ENCODE assay signal across 8 cellular contexts in the genomic region with DNA sequence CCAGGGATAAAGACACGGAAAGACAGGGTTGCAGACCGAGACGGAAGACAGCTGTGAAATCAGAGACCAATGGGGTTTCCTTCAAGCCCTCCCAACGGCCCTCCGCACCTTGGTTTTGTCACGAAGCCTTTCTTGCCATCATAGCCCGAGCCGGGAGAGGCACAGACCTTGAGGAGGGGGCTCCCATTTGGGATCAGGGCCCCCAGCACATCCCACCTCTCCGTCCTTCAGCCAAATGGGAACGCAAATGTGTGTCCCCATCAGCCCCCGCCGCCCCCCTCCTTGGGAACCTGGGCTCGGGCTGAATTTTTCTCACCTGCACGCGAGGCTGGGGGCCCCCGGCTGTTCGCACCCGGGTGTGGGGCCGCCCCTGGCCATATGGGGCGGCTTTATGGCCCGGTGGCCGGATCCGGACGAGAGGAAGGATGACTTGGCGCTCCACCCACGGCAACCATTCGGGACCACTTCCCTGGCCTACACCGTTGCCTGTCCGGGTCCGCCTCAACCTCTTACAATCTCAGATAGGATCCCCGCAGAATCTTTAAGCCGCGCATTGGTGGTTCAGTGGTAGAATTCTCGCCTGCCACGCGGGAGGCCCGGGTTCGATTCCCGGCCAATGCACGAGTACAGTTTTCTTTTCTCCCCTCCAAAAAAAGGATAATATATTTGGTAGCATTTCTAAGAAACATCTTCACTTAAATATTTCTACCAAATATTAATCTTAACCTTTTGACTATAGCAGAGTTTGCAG. TPM values are rescaled to one million over a fixed set of nuclear protein-coding genes. Genes with fewer than 3 reads are reported as not detected.
A peak's percentile ranks its signal among the peaks of the same experiment; 100 is the strongest.
DNase-seq lines count a peak whose midpoint lies in the region; ATAC-seq, FAIRE-seq and TF ChIP-seq lines count a peak whose summit lies in the region.

No MANE protein-coding gene starts in this region.

- CTCF ChIA-PET in WTC11 (lab: Charles Lee) = interaction anchor here (0.8 to 9.8 kb wide), 4 partner anchors 15 to 64 kb away, joined by 3 to 118 read pairs (median 6); no protein-coding TSS in a partner anchor

- DNase-seq in GM13977 (ENCODE audit: low spot score) (peak; percentile 85), NCI-H1105 treated with DMSO at 0.1 percent for 48 hours (lab: John Stamatoyannopoulos, UW) (peak; percentile 69), WTC11 (ENCODE audit: low spot score) (peak; percentile 86), bronchial epithelial cell (ENCODE audit: low read depth) (peak; percentile 42), inferior parietal cortex (ENCODE audit: extremely low spot score) (peak; percentile 89), GF-D8 (lab: John Stamatoyannopoulos, UW) (no peak)
- peak; percentile 92 for DNase-seq in stimulated activated CD4-positive, alpha-beta T cell treated with anti-CD3 and anti-CD28 coated beads, Interleukin-12 subunit alpha, Interleukin-12 subunit beta, amount 100 ng/mL, for 4 hours

- H3K4me1 Mint-ChIP-seq in WTC11 = peaks cover 20% of the 10 kb centered on the region

- POLR2A ChIA-PET in WTC11 (lab: Charles Lee) = interaction anchor here (1.0 to 1.9 kb wide), 4 partner anchors 27 to 65 kb away, joined by 4 to 7 read pairs (median 4); a partner anchor contains a TSS

- H3K36me3 ChIP-seq in bronchial epithelial cell (ENCODE audit: control insufficient read depth, insufficient read depth, low read length) = no peaks in the 10 kb centered on the region

- H3K27me3 Mint-ChIP-seq in WTC11 (ENCODE audit: low read depth) = peaks cover 81% of the 10 kb centered on the region

- H3K27me3 ChIP-seq in bronchial epithelial cell (ENCODE audit: control insufficient read depth, insufficient read depth, low read length) = peaks cover 3% of the 10 kb centered on the region

- peak overlapping the region; percentile 85 for H3K4me3 Mint-ChIP-seq in WTC11

- no peak for TF ChIP-seq CTCF in GM13977 (IDR thresholded peaks at IDR 0.05; ENCODE audit: extremely low read depth, insufficient read depth, missing control alignments)
- TF ChIP-seq CTCF in WTC11 (IDR thresholded peaks at IDR 0.05) = no peak
- TF ChIP-seq CTCF in bronchial epithelial cell (IDR thresholded peaks at IDR 0.05; ENCODE audit: insufficient read depth, low read length, severe bottlenecking) = no peak

- no peaks in the 10 kb centered on the region for H3K36me3 Mint-ChIP-seq in WTC11

- no peak overlapping the region for H3K27ac Mint-ChIP-seq in WTC11

- H3K9me3 Mint-ChIP-seq in WTC11 = no peaks in the 10 kb centered on the region

- FAIRE-seq in bronchial epithelial cell (lab: Jason Lieb, UNC) = no peak

- H3K4me3 ChIP-seq in bronchial epithelial cell (ENCODE audit: low read depth, low read length) = peak overlapping the region; percentile 69

- in situ Hi-C loops in GM13977 (cut with MboI; ENCODE audit: low pct_unique_long_range_greater_than_20kb, low sequenced_read_pairs, unreplicated experiment) = no loop called here

- peak; percentile 1 for ATAC-seq in WTC11
- ATAC-seq in GM21381 (IDR thresholded peaks at IDR 0.05; ENCODE audit: unreplicated experiment) = no peak

TF ChIP-seq in WTC11, 78 proteins besides CTCF, POLR2A, EP300 and RAD21:
- 0 out of 2 replicates have a peak, but pooled peaks have one; percentile 31 for TF ChIP-seq ZBTB21 (CRISPR knock-in tag; IDR thresholded peaks at IDR 0.05; ENCODE audit: borderline replicate concordance)
- TF ChIP-seq, protein P1, sequence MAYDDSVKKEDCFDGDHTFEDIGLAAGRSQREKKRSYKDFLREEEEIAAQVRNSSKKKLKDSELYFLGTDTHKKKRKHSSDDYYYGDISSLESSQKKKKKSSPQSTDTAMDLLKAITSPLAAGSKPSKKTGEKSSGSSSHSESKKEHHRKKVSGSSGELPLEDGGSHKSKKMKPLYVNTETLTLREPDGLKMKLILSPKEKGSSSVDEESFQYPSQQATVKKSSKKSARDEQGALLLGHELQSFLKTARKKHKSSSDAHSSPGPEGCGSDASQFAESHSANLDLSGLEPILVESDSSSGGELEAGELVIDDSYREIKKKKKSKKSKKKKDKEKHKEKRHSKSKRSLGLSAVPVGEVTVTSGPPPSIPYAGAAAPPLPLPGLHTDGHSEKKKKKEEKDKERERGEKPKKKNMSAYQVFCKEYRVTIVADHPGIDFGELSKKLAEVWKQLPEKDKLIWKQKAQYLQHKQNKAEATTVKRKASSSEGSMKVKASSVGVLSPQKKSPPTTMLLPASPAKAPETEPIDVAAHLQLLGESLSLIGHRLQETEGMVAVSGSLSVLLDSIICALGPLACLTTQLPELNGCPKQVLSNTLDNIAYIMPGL (CRISPR knock-in tag; IDR thresholded peaks at IDR 0.05) = peak; percentile 78; the same call in 1 of the 2 replicates
- TF ChIP-seq GABPB1 (CRISPR knock-in tag; IDR thresholded peaks at IDR 0.05) = 0 out of 2 replicates have a peak, but pooled peaks have one; percentile 39
- 0 out of 2 replicates have a peak, but pooled peaks have one; percentile 3 for TF ChIP-seq HMGA2 (CRISPR knock-in tag; IDR thresholded peaks at IDR 0.05)
- TF ChIP-seq, protein P2, sequence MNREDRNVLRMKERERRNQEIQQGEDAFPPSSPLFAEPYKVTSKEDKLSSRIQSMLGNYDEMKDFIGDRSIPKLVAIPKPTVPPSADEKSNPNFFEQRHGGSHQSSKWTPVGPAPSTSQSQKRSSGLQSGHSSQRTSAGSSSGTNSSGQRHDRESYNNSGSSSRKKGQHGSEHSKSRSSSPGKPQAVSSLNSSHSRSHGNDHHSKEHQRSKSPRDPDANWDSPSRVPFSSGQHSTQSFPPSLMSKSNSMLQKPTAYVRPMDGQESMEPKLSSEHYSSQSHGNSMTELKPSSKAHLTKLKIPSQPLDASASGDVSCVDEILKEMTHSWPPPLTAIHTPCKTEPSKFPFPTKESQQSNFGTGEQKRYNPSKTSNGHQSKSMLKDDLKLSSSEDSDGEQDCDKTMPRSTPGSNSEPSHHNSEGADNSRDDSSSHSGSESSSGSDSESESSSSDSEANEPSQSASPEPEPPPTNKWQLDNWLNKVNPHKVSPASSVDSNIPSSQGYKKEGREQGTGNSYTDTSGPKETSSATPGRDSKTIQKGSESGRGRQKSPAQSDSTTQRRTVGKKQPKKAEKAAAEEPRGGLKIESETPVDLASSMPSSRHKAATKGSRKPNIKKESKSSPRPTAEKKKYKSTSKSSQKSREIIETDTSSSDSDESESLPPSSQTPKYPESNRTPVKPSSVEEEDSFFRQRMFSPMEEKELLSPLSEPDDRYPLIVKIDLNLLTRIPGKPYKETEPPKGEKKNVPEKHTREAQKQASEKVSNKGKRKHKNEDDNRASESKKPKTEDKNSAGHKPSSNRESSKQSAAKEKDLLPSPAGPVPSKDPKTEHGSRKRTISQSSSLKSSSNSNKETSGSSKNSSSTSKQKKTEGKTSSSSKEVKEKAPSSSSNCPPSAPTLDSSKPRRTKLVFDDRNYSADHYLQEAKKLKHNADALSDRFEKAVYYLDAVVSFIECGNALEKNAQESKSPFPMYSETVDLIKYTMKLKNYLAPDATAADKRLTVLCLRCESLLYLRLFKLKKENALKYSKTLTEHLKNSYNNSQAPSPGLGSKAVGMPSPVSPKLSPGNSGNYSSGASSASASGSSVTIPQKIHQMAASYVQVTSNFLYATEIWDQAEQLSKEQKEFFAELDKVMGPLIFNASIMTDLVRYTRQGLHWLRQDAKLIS (CRISPR knock-in tag; IDR thresholded peaks at IDR 0.05; ENCODE audit: borderline replicate concordance) = no peak

RNA-seq across cellular contexts. Expression of a gene that starts 1.5 kb away (rescaled TPM):
- total RNA-seq in WTC11 (2021) (3.1 to 3.9 TPM (median 3.7 TPM) in 3 replicates), bronchial epithelial cell (0.13 and 1.3 TPM in 2 replicates)

RNA-seq across cellular contexts. Expression of a gene that starts 7.1 kb away (rescaled TPM):
- total RNA-seq in WTC11 (2021) (0.48 to 0.81 TPM (median 0.62 TPM) in 3 replicates), bronchial epithelial cell (1.3 and 2.0 TPM in 2 replicates)

RNA-seq across cellular contexts. Expression of a gene that starts 26.8 kb away (rescaled TPM):
- 30.6 to 46.9 TPM (median 34.0 TPM) in 3 replicates for total RNA-seq in WTC11 (2021)
- 21.9 and 26.4 TPM in 2 replicates for total RNA-seq in bronchial epithelial cell

RNA-seq across cellular contexts. Expression of a gene that starts 37.4 kb away (rescaled TPM):
- 24.1 to 27.4 TPM (median 24.3 TPM) in 3 replicates for total RNA-seq in WTC11 (2021)
- 2.1 and 4.4 TPM in 2 replicates for total RNA-seq in bronchial epithelial cell

RNA-seq across cellular contexts. Expression of a gene that starts 37.9 kb away (rescaled TPM):
- total RNA-seq in WTC11 (2021) (0.72 to 1.8 TPM (median 0.82 TPM) in 3 replicates), bronchial epithelial cell (0.26 and 2.0 TPM in 2 replicates)
